Comparison of ENCODE assay signal across 8 cellular contexts in genomic region chr19:18023596-18024212, GRCh38. TPM values are rescaled to one million over a fixed set of nuclear protein-coding genes. Genes with fewer than 3 reads are reported as not detected.
DNase-seq lines count a peak whose midpoint lies in the region; ATAC-seq and TF ChIP-seq lines count a peak whose summit lies in the region.

No MANE protein-coding gene starts in this region.

- peak overlapping the region; percentile 91 for H3K27ac Mint-ChIP-seq in chondrocyte (ENCODE audit: unreplicated experiment)

- TF ChIP-seq POLR2A in vagina (IDR thresholded peaks at IDR 0.05) = no peak
- no peak for TF ChIP-seq POLR2A in erythroblast (IDR thresholded peaks at IDR 0.05; ENCODE audit: low read length)

- no peaks in the 10 kb centered on the region for H3K36me3 ChIP-seq in vagina

- ATAC-seq in GM21447 (IDR thresholded peaks at IDR 0.05; ENCODE audit: unreplicated experiment) (peak; percentile 41), HG03342 (IDR thresholded peaks at IDR 0.05; ENCODE audit: unreplicated experiment) (no peak)

- peak overlapping the region; percentile 36 for H3K4me3 Mint-ChIP-seq in chondrocyte (ENCODE audit: unreplicated experiment)

- no peaks in the 10 kb centered on the region for H3K9me3 Mint-ChIP-seq in chondrocyte (ENCODE audit: low read depth)

- no peaks in the 10 kb centered on the region for H3K36me3 Mint-ChIP-seq in chondrocyte (ENCODE audit: low read depth)

- DNase-seq in T-helper 22 cell (ENCODE audit: low read depth) = peak; percentile 75
- no peak for DNase-seq in chondrocyte (ENCODE audit: low spot score)
- peak; percentile 87 for DNase-seq in mucosa of gallbladder (ENCODE audit: low spot score)
- DNase-seq in vagina (ENCODE audit: extremely low spot score in 2 of 2) = peak in 1 of 2 donors; percentile 91
- DNase-seq in DMS114 treated with DMSO at 0.1 percent for 48 hours (lab: John Stamatoyannopoulos, UW; ENCODE audit: unreplicated experiment) = no peak
- DNase-seq in erythroblast (lab: John Stamatoyannopoulos, UW) = no peak

- intact Hi-C loops in vagina (cut with DNase I) = no loop called here

- H3K27ac ChIP-seq in vagina = peak overlapping the region; percentile 87

- H3K4me1 Mint-ChIP-seq in chondrocyte (ENCODE audit: low read depth) = peaks cover 51% of the 10 kb centered on the region

- no peaks in the 10 kb centered on the region for H3K27me3 Mint-ChIP-seq in chondrocyte (ENCODE audit: low read depth)

- TF ChIP-seq CTCF in chondrocyte (IDR thresholded peaks at IDR 0.05) = no peak
- no peak for TF ChIP-seq CTCF in vagina (IDR thresholded peaks at IDR 0.05)

- H3K4me1 ChIP-seq in vagina = peaks cover 44% of the 10 kb centered on the region

- H3K27me3 ChIP-seq in vagina = no peaks in the 10 kb centered on the region

- no peak overlapping the region for H3K4me3 ChIP-seq in vagina

- H3K9me3 ChIP-seq in vagina = no peaks in the 10 kb centered on the region

RNA-seq across cellular contexts. Expression of gene ARRDC2, which starts 15.7 kb away (rescaled TPM):
- total RNA-seq in chondrocyte (12.2 to 19.8 TPM (median 17.8 TPM) in 3 replicates), mucosa of gallbladder (53.9 TPM), vagina (54.5 TPM)

RNA-seq across cellular contexts. Expression of gene KCNN1, which starts 56.8 kb away (rescaled TPM):
- 0.31 TPM in 1 of 3 replicates, not detected in the others for total RNA-seq in chondrocyte
- 1.6 TPM for total RNA-seq in mucosa of gallbladder
- total RNA-seq in vagina = 1.5 TPM

Comparison
In these comparisons a context has a peak if more than half of its experiments do, and no peak if none do; other contexts are left out.
1. DNase-seq: peak in T-helper 22 cell (single experiment) and mucosa of gallbladder (single experiment); none in chondrocyte (single experiment), DMS114 treated with DMSO at 0.1 percent for 48 hours (single experiment) and erythroblast (0 of 2).